Comparison of ENCODE assay signal across 1 cellular context in the genomic region with DNA sequence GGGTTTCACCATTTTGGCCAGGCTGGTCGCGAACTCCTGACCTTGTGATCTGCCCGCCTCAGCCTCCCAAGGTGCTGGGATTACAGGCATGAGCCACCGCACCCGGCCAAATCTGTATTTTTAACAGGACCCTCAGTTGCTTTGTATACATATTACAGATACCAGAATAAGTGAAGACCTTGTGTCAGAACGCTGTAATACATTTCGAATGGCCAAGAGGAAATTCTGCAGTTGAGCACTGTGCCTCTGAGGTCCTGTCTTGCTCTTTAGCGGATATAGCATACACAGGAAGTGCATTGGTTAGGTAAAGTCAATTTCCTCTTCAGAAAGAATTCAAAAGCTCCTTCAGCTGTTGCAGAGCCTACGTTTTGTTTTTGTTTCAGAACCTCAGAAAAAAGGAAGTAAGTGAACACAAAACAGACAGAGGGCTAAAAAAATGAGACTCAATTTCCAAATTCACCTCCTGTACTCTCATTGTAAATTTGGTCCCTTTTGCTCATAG.
TF ChIP-seq lines count a peak whose summit lies in the region.

No MANE protein-coding gene starts in this region.

TF ChIP-seq in GM12878, 131 proteins besides CTCF, POLR2A, EP300 and RAD21 (continued from another document and continues in another):
- TF ChIP-seq, protein P1, sequence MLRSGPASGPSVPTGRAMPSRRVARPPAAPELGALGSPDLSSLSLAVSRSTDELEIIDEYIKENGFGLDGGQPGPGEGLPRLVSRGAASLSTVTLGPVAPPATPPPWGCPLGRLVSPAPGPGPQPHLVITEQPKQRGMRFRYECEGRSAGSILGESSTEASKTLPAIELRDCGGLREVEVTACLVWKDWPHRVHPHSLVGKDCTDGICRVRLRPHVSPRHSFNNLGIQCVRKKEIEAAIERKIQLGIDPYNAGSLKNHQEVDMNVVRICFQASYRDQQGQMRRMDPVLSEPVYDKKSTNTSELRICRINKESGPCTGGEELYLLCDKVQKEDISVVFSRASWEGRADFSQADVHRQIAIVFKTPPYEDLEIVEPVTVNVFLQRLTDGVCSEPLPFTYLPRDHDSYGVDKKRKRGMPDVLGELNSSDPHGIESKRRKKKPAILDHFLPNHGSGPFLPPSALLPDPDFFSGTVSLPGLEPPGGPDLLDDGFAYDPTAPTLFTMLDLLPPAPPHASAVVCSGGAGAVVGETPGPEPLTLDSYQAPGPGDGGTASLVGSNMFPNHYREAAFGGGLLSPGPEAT (IDR thresholded peaks at IDR 0.05; ENCODE audit: low read depth): 0 out of 2 replicates have a peak, but pooled peaks have one; percentile 16
- TF ChIP-seq BRCA1 (IDR thresholded peaks at IDR 0.05; ENCODE audit: low read depth, low read length) (no peak), SRF (IDR thresholded peaks at IDR 0.05; ENCODE audit: low read depth in 2 of 2, low read length in 2 of 2) (no peak), TAF1 (IDR thresholded peaks at IDR 0.05; ENCODE audit: borderline replicate concordance, low read depth, low read length) (peak; percentile 70; the same call in 1 of the 2 replicates), RB1 (IDR thresholded peaks at IDR 0.05; ENCODE audit: borderline replicate concordance) (peak; percentile 53; the same call in 1 of the 2 replicates), ZNF274 (IDR thresholded peaks at IDR 0.05; ENCODE audit: insufficient read depth, insufficient read length) (no peak), TARDBP (IDR thresholded peaks at IDR 0.05; ENCODE audit: borderline replicate concordance) (no peak), FOXM1 (IDR thresholded peaks at IDR 0.05; ENCODE audit: low read depth, low read length) (no peak), TCF12 (IDR thresholded peaks at IDR 0.05; ENCODE audit: low read depth, low read length) (no peak), WRNIP1 (IDR thresholded peaks at IDR 0.05; ENCODE audit: borderline replicate concordance, low read depth, low read length) (no peak), MEF2B (IDR thresholded peaks at IDR 0.05; ENCODE audit: partially characterized antibody, poor library complexity, severe bottlenecking) (no peak), MYB (IDR thresholded peaks at IDR 0.05; ENCODE audit: borderline replicate concordance, low read depth, low read length) (no peak), NR2C1 (IDR thresholded peaks at IDR 0.05) (no peak; the same call in 1 of the 2 replicates), GATAD2B (conservative IDR thresholded peaks at IDR 0.05; ENCODE audit: low read depth) (no peak), EED (IDR thresholded peaks at IDR 0.05; ENCODE audit: low read depth) (no peak), ZBED1 (IDR thresholded peaks at IDR 0.05; ENCODE audit: borderline replicate concordance) (no peak), ASH2L (IDR thresholded peaks at IDR 0.05; ENCODE audit: borderline replicate concordance, low read depth) (0 out of 2 replicates have a peak, but pooled peaks have one; percentile 23), ZNF217 (IDR thresholded peaks at IDR 0.05) (no peak), RBBP5 (conservative IDR thresholded peaks at IDR 0.05) (no peak), ZSCAN29 (IDR thresholded peaks at IDR 0.05) (no peak), ZNF622 (IDR thresholded peaks at IDR 0.05) (no peak), RUNX3 (IDR thresholded peaks at IDR 0.05; ENCODE audit: low read length) (peak; percentile 69), POLR2AphosphoS2 (IDR thresholded peaks at IDR 0.05; ENCODE audit: low read depth, low read length) (no peak), BMI1 (IDR thresholded peaks at IDR 0.05; ENCODE audit: borderline replicate concordance) (no peak), MEF2A (IDR thresholded peaks at IDR 0.05; ENCODE audit: insufficient read depth, low read depth, low read length) (no peak), ZNF207 (IDR thresholded peaks at IDR 0.05; ENCODE audit: borderline replicate concordance) (no peak), NFIC (IDR thresholded peaks at IDR 0.05; ENCODE audit: low read depth, low read length) (peak; percentile 29; the same call in 1 of the 2 replicates), TCF3 (IDR thresholded peaks at IDR 0.05; ENCODE audit: borderline replicate concordance, insufficient read depth, low read depth, low read length) (no peak)
- TF ChIP-seq, protein P2, sequence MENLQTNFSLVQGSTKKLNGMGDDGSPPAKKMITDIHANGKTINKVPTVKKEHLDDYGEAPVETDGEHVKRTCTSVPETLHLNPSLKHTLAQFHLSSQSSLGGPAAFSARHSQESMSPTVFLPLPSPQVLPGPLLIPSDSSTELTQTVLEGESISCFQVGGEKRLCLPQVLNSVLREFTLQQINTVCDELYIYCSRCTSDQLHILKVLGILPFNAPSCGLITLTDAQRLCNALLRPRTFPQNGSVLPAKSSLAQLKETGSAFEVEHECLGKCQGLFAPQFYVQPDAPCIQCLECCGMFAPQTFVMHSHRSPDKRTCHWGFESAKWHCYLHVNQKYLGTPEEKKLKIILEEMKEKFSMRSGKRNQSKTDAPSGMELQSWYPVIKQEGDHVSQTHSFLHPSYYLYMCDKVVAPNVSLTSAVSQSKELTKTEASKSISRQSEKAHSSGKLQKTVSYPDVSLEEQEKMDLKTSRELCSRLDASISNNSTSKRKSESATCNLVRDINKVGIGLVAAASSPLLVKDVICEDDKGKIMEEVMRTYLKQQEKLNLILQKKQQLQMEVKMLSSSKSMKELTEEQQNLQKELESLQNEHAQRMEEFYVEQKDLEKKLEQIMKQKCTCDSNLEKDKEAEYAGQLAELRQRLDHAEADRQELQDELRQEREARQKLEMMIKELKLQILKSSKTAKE (IDR thresholded peaks at IDR 0.05; ENCODE audit: low read depth, poor library complexity, severe bottlenecking): no peak
- TF ChIP-seq, protein P3, sequence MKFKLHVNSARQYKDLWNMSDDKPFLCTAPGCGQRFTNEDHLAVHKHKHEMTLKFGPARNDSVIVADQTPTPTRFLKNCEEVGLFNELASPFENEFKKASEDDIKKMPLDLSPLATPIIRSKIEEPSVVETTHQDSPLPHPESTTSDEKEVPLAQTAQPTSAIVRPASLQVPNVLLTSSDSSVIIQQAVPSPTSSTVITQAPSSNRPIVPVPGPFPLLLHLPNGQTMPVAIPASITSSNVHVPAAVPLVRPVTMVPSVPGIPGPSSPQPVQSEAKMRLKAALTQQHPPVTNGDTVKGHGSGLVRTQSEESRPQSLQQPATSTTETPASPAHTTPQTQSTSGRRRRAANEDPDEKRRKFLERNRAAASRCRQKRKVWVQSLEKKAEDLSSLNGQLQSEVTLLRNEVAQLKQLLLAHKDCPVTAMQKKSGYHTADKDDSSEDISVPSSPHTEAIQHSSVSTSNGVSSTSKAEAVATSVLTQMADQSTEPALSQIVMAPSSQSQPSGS (IDR thresholded peaks at IDR 0.05; ENCODE audit: low read length): no peak
- TF ChIP-seq, protein P4, sequence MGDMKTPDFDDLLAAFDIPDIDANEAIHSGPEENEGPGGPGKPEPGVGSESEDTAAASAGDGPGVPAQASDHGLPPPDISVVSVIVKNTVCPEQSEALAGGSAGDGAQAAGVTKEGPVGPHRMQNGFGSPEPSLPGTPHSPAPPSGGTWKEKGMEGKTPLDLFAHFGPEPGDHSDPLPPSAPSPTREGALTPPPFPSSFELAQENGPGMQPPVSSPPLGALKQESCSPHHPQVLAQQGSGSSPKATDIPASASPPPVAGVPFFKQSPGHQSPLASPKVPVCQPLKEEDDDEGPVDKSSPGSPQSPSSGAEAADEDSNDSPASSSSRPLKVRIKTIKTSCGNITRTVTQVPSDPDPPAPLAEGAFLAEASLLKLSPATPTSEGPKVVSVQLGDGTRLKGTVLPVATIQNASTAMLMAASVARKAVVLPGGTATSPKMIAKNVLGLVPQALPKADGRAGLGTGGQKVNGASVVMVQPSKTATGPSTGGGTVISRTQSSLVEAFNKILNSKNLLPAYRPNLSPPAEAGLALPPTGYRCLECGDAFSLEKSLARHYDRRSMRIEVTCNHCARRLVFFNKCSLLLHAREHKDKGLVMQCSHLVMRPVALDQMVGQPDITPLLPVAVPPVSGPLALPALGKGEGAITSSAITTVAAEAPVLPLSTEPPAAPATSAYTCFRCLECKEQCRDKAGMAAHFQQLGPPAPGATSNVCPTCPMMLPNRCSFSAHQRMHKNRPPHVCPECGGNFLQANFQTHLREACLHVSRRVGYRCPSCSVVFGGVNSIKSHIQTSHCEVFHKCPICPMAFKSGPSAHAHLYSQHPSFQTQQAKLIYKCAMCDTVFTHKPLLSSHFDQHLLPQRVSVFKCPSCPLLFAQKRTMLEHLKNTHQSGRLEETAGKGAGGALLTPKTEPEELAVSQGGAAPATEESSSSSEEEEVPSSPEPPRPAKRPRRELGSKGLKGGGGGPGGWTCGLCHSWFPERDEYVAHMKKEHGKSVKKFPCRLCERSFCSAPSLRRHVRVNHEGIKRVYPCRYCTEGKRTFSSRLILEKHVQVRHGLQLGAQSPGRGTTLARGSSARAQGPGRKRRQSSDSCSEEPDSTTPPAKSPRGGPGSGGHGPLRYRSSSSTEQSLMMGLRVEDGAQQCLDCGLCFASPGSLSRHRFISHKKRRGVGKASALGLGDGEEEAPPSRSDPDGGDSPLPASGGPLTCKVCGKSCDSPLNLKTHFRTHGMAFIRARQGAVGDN (IDR thresholded peaks at IDR 0.05): peak; percentile 90
- TF ChIP-seq, protein P5, sequence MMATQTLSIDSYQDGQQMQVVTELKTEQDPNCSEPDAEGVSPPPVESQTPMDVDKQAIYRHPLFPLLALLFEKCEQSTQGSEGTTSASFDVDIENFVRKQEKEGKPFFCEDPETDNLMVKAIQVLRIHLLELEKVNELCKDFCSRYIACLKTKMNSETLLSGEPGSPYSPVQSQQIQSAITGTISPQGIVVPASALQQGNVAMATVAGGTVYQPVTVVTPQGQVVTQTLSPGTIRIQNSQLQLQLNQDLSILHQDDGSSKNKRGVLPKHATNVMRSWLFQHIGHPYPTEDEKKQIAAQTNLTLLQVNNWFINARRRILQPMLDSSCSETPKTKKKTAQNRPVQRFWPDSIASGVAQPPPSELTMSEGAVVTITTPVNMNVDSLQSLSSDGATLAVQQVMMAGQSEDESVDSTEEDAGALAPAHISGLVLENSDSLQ (IDR thresholded peaks at IDR 0.05): no peak
- TF ChIP-seq, protein P6, sequence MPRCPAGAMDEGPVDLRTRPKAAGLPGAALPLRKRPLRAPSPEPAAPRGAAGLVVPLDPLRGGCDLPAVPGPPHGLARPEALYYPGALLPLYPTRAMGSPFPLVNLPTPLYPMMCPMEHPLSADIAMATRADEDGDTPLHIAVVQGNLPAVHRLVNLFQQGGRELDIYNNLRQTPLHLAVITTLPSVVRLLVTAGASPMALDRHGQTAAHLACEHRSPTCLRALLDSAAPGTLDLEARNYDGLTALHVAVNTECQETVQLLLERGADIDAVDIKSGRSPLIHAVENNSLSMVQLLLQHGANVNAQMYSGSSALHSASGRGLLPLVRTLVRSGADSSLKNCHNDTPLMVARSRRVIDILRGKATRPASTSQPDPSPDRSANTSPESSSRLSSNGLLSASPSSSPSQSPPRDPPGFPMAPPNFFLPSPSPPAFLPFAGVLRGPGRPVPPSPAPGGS (IDR thresholded peaks at IDR 0.05; ENCODE audit: borderline replicate concordance, insufficient read depth, low read depth, low read length, poor library complexity, severe bottlenecking): no peak
- TF ChIP-seq, protein P7, sequence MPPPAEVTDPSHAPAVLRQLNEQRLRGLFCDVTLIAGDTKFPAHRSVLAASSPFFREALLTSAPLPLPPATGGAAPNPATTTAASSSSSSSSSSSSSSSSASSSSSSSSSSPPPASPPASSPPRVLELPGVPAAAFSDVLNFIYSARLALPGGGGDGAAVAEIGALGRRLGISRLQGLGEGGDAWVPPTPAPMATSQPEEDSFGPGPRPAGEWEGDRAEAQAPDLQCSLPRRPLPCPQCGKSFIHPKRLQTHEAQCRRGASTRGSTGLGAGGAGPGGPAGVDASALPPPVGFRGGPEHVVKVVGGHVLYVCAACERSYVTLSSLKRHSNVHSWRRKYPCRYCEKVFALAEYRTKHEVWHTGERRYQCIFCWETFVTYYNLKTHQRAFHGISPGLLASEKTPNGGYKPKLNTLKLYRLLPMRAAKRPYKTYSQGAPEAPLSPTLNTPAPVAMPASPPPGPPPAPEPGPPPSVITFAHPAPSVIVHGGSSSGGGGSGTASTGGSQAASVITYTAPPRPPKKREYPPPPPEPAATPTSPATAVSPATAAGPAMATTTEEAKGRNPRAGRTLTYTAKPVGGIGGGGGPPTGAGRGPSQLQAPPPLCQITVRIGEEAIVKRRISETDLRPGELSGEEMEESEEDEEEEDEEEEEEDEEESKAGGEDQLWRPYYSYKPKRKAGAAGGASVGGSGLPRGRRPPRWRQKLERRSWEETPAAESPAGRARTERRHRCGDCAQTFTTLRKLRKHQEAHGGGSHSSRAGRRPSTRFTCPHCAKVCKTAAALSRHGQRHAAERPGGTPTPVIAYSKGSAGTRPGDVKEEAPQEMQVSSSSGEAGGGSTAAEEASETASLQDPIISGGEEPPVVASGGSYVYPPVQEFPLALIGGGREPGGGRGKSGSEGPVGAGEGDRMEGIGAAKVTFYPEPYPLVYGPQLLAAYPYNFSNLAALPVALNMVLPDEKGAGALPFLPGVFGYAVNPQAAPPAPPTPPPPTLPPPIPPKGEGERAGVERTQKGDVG (CRISPR knock-in tag; IDR thresholded peaks at IDR 0.05): no peak
- TF ChIP-seq, protein P8, sequence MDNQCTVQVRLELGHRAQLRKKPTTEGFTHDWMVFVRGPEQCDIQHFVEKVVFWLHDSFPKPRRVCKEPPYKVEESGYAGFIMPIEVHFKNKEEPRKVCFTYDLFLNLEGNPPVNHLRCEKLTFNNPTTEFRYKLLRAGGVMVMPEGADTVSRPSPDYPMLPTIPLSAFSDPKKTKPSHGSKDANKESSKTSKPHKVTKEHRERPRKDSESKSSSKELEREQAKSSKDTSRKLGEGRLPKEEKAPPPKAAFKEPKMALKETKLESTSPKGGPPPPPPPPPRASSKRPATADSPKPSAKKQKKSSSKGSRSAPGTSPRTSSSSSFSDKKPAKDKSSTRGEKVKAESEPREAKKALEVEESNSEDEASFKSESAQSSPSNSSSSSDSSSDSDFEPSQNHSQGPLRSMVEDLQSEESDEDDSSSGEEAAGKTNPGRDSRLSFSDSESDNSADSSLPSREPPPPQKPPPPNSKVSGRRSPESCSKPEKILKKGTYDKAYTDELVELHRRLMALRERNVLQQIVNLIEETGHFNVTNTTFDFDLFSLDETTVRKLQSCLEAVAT (IDR thresholded peaks at IDR 0.05): no peak
- TF ChIP-seq, protein P9, sequence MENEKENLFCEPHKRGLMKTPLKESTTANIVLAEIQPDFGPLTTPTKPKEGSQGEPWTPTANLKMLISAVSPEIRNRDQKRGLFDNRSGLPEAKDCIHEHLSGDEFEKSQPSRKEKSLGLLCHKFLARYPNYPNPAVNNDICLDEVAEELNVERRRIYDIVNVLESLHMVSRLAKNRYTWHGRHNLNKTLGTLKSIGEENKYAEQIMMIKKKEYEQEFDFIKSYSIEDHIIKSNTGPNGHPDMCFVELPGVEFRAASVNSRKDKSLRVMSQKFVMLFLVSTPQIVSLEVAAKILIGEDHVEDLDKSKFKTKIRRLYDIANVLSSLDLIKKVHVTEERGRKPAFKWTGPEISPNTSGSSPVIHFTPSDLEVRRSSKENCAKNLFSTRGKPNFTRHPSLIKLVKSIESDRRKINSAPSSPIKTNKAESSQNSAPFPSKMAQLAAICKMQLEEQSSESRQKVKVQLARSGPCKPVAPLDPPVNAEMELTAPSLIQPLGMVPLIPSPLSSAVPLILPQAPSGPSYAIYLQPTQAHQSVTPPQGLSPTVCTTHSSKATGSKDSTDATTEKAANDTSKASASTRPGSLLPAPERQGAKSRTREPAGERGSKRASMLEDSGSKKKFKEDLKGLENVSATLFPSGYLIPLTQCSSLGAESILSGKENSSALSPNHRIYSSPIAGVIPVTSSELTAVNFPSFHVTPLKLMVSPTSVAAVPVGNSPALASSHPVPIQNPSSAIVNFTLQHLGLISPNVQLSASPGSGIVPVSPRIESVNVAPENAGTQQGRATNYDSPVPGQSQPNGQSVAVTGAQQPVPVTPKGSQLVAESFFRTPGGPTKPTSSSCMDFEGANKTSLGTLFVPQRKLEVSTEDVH (IDR thresholded peaks at IDR 0.05; ENCODE audit: low read depth, partially characterized antibody): no peak
